ENCODE assay signal across 15 cellular contexts in genomic region chr3:188323067-188323842, GRCh38.
A peak's percentile ranks its signal among the peaks of the same experiment; 100 is the strongest.
DNase-seq lines count a peak whose midpoint lies in the region; ATAC-seq, FAIRE-seq and TF ChIP-seq lines count a peak whose summit lies in the region.
"Had no signal": no experiment of that assay in that cellular context is flagged by ENCODE, and none has a peak within 500 bp of the region (broad histone marks: within the 10 kb centered on the region; RNA-seq: fewer than 3 reads in every experiment).

No MANE protein-coding gene starts in this region.

- peaks cover 24% of the 10 kb centered on the region for H3K4me1 ChIP-seq in keratinocyte (ENCODE audit: control insufficient read depth, extremely low read depth, insufficient read depth, low read length)

- dilution Hi-C loops in keratinocyte (cut with MboI; ENCODE audit: extremely low pct_ligation_motif_present, low sequenced_read_pairs) = no loop called here

- H3K27me3 ChIP-seq in keratinocyte (ENCODE audit: control insufficient read depth, extremely low read depth, insufficient read depth, low read length) = no peaks in the 10 kb centered on the region

- ATAC-seq in activated T-cell treated with anti-CD3 and anti-CD28 coated beads, Interleukin-2, amount 50 U/mL, for 72 hours (replicated peaks in 1 of 2) = peak; percentile 95 to 96
- ATAC-seq in stimulated activated naive CD8-positive, alpha-beta T cell treated with anti-CD3 and anti-CD28 coated beads, Interleukin-15, Interleukin-2, amounts not matched to agents 100 U/mL and 50 U/mL, for 24 hours = peak; percentile 98
- no peak for ATAC-seq in GM21515 (IDR thresholded peaks at IDR 0.05; ENCODE audit: unreplicated experiment)
- ATAC-seq: GM12878, K562 had no signal

- no peak overlapping the region for H3K4me3 ChIP-seq in keratinocyte (ENCODE audit: control insufficient read depth in 2 of 3, extremely low read depth in 1 of 3, insufficient read depth in 2 of 3, low read depth in 1 of 3, low read length in 3 of 3)
- H3K4me3 ChIP-seq: GM12878, K562, SK-N-MC had no signal

- no peaks in the 10 kb centered on the region for H3K9me3 ChIP-seq in keratinocyte (ENCODE audit: control insufficient read depth, low read depth, low read length)

- DNase-seq in activated T-cell treated with anti-CD3 and anti-CD28 coated beads for 24 hours (ENCODE audit: low read depth) (peak; percentile 45), keratinocyte (ENCODE audit: low read depth, low spot score) (no peak), iPS-NIHi7 (ENCODE audit: extremely low spot score) (no peak)
- DNase-seq in activated T-cell treated with anti-CD3 and anti-CD28 coated beads, Interleukin-2, amount 50 U/mL, for 1 hour = no peak
- peak; percentile 64 to 68 for DNase-seq in activated T-cell treated with anti-CD3 and anti-CD28 coated beads, Interleukin-2, amount 50 U/mL, for 72 hours
- peak; percentile 46 for DNase-seq in stimulated activated naive CD8-positive, alpha-beta T cell treated with anti-CD3 and anti-CD28 coated beads, Interleukin-15, Interleukin-2, amounts not matched to agents 100 U/mL and 50 U/mL, for 24 hours
- DNase-seq in effector CD8-positive, alpha-beta T cell (lab: John Stamatoyannopoulos, UW) = no peak
- DNase-seq: dermis blood vessel endothelial cell, NCI-H1930, occipital lobe had no signal

- H3K27me3 Mint-ChIP-seq in activated T-cell treated with anti-CD3 and anti-CD28 coated beads, Interleukin-2, amount 50 U/mL, for 72 hours (ENCODE audit: low read depth) = no peaks in the 10 kb centered on the region

- peaks cover 0 to 4% of the 10 kb centered on the region in 2 experiments for H3K36me3 ChIP-seq in keratinocyte (ENCODE audit: control insufficient read depth in 2 of 2, extremely low read depth in 1 of 2, insufficient read depth in 2 of 2, low read length in 2 of 2)

- no peaks in the 10 kb centered on the region for H4K20me1 ChIP-seq in keratinocyte (ENCODE audit: control insufficient read depth, extremely low read depth, insufficient read depth, low read length)

- TF ChIP-seq CTCF in keratinocyte (optimal IDR thresholded peaks at IDR 0.05 in 1 of 3, IDR thresholded peaks at IDR 0.05 in 1 of 3, conservative IDR thresholded peaks at IDR 0.05 in 1 of 3; ENCODE audit: extremely low read depth in 1 of 3, insufficient read depth in 2 of 3, low read length in 3 of 3) = no peak

- H3K9ac ChIP-seq in keratinocyte (ENCODE audit: control insufficient read depth, extremely low read depth, insufficient read depth, low read length) = no peak overlapping the region

- peaks cover 6 to 7% of the 10 kb centered on the region in 2 donors for H3K36me3 Mint-ChIP-seq in activated T-cell treated with anti-CD3 and anti-CD28 coated beads, Interleukin-2, amount 50 U/mL, for 72 hours (ENCODE audit: insufficient read depth in 2 of 2)

- H3K4me2 ChIP-seq in keratinocyte (ENCODE audit: control insufficient read depth, extremely low read depth, insufficient read depth, low read depth, low read length) = no peak overlapping the region

- H3K27ac Mint-ChIP-seq in activated T-cell treated with anti-CD3 and anti-CD28 coated beads, Interleukin-2, amount 50 U/mL, for 72 hours = peak overlapping the region; percentile 39

- H3K27ac ChIP-seq in keratinocyte (ENCODE audit: control insufficient read depth, insufficient read depth, low read length) = no peak overlapping the region
- H3K27ac ChIP-seq: SK-N-MC had no signal

- H3K79me2 ChIP-seq in keratinocyte (ENCODE audit: control insufficient read depth, insufficient read depth, low read length) = peaks cover 2% of the 10 kb centered on the region

- H3K9me3 Mint-ChIP-seq in activated T-cell treated with anti-CD3 and anti-CD28 coated beads, Interleukin-2, amount 50 U/mL, for 72 hours = peaks cover 0 to 3% of the 10 kb centered on the region in 2 donors

- peak; percentile 46 for FAIRE-seq in keratinocyte (lab: Jason Lieb, UNC)
- FAIRE-seq: frontal cortex, GM12878, K562 had no signal

- no peaks in the 10 kb centered on the region for H3K9me1 ChIP-seq in keratinocyte (ENCODE audit: control insufficient read depth, extremely low read depth, insufficient read depth, low read length)

- H2AFZ ChIP-seq in keratinocyte (ENCODE audit: control insufficient read depth, low read length) = no peak overlapping the region

- H3K4me1 Mint-ChIP-seq in activated T-cell treated with anti-CD3 and anti-CD28 coated beads, Interleukin-2, amount 50 U/mL, for 72 hours (ENCODE audit: low read depth) = peaks cover 80% of the 10 kb centered on the region

- peak overlapping the region; percentile 39 to 59 for H3K4me3 Mint-ChIP-seq in activated T-cell treated with anti-CD3 and anti-CD28 coated beads, Interleukin-2, amount 50 U/mL, for 72 hours

Comparison
In these comparisons a context has a peak if more than half of its experiments do, and no peak if none do; other contexts are left out.
1. DNase-seq: peak in activated T-cell treated with anti-CD3 and anti-CD28 coated beads for 24 hours (single experiment), activated T-cell treated with anti-CD3 and anti-CD28 coated beads, Interleukin-2, amount 50 U/mL, for 72 hours (2 of 2) and stimulated activated naive CD8-positive, alpha-beta T cell treated with anti-CD3 and anti-CD28 coated beads, Interleukin-15, Interleukin-2, amounts not matched to agents 100 U/mL and 50 U/mL, for 24 hours (single experiment); none in activated T-cell treated with anti-CD3 and anti-CD28 coated beads, Interleukin-2, amount 50 U/mL, for 1 hour (single experiment), keratinocyte (single experiment), iPS-NIHi7 (single experiment) and effector CD8-positive, alpha-beta T cell (single experiment).